Comparison of ENCODE assay signal across 25 cellular contexts in the genomic region with DNA sequence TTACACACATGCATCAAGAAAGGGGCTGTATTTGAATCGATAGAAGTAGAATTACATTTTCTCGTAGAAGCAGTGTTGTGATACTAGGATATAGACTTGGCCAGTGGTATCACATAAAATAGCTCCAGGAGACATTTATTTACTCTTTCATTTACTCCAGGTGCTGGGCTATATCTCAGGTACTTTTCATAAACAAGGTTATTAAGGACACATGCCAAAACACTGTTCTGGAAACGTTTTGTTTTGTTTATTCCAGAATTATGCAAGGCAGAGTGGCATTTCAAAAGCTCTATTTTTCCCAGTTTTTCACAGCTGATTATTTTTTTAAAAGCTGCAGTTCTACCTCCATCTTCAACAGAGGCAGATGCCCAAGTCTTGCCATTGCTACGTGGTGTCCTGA.
"Had no signal": no experiment of that assay in that cellular context is flagged by ENCODE, and none has a peak within 500 bp of the region (broad histone marks: within the 10 kb centered on the region; RNA-seq: fewer than 3 reads in every experiment).

No MANE protein-coding gene starts in this region.

- H3K4me3 Mint-ChIP-seq: mesothelial cell of epicardium; naive B cell; nephron; stimulated activated memory B cell treated with anti-CD40 and anti-IgM and Interleukin-4, amounts not matched to agents 10 μg/mL and 1 μg/mL and 100 μg/mL, for 72 hours; type B pancreatic cell had no signal

- H3K27ac Mint-ChIP-seq: mesothelial cell of epicardium; naive B cell; stimulated activated memory B cell treated with anti-CD40 and anti-IgM and Interleukin-4, amounts not matched to agents 10 μg/mL and 1 μg/mL and 100 μg/mL, for 72 hours; type B pancreatic cell had no signal

- H3K9me3 Mint-ChIP-seq: mesothelial cell of epicardium; nephron; stimulated activated memory B cell treated with anti-CD40 and anti-IgM and Interleukin-4, amounts not matched to agents 10 μg/mL and 1 μg/mL and 100 μg/mL, for 72 hours had no signal

- DNase-seq: dorsolateral prefrontal cortex; effector CD4-positive, alpha-beta T cell; heart right ventricle; hippocampal formation; left cardiac atrium; left lung; mesenchymal stem cell; mucosa of descending colon; naive B cell; nucleus accumbens; ovary; posterior cingulate gyrus; psoas muscle; right cardiac atrium; spleen; stimulated activated CD4-positive, alpha-beta T cell treated with anti-CD3 and anti-CD28 coated beads, Interleukin-4, amount 100 ng/mL, for 4 hours; stimulated activated naive CD8-positive, alpha-beta T cell treated with anti-CD3 and anti-CD28 coated beads, Interleukin-15, Interleukin-2, amounts not matched to agents 100 U/mL and 50 U/mL, for 24 hours; substantia nigra; testis; tibial artery had no signal

- H3K36me3 Mint-ChIP-seq: mesothelial cell of epicardium; naive B cell; stimulated activated memory B cell treated with anti-CD40 and anti-IgM and Interleukin-4, amounts not matched to agents 10 μg/mL and 1 μg/mL and 100 μg/mL, for 72 hours; type B pancreatic cell had no signal

- ATAC-seq: gastroesophageal sphincter; left lung; mucosa of descending colon; right cardiac atrium; stimulated activated naive CD8-positive, alpha-beta T cell treated with anti-CD3 and anti-CD28 coated beads, Interleukin-15, Interleukin-2, amounts not matched to agents 100 U/mL and 50 U/mL, for 24 hours had no signal

- H3K4me1 Mint-ChIP-seq: naive B cell; stimulated activated memory B cell treated with anti-CD40 and anti-IgM and Interleukin-4, amounts not matched to agents 10 μg/mL and 1 μg/mL and 100 μg/mL, for 72 hours had no signal
